ENCODE assay signal across 7 cellular contexts in genomic region chr7:44977304-44977858, GRCh38. TPM values are rescaled to one million over a fixed set of nuclear protein-coding genes. Genes with fewer than 3 reads are reported as not detected.
DNase-seq lines count a peak whose midpoint lies in the region; ATAC-seq, FAIRE-seq and TF ChIP-seq lines count a peak whose summit lies in the region.

No MANE protein-coding gene starts in this region.

- H3K27ac ChIP-seq in kidney (ENCODE audit: low read depth in 2 of 2, low read length in 2 of 2) (no peak overlapping the region), suprapubic skin (peak overlapping the region; percentile 9), ovary (no peak overlapping the region)

- intact Hi-C loops in activated CD8-positive, alpha-beta T cell treated with anti-CD3 and anti-CD28 coated beads for 36 hours (cut with micrococcal nuclease) = no loop called here
- intact Hi-C loops in kidney (cut with DNase I) = no loop called here
- intact Hi-C loops in ovary (cut with DNase I) = loop anchor here in 1 of 4 donors (5.0 kb wide), 1 partner anchor 85 kb away; no protein-coding TSS in a partner anchor

- H3K27me3 Mint-ChIP-seq in activated CD8-positive, alpha-beta T cell treated with anti-CD3 and anti-CD28 coated beads for 36 hours = no peaks in the 10 kb centered on the region

- H3K36me3 ChIP-seq in kidney (ENCODE audit: control insufficient read depth in 1 of 2, insufficient read depth in 2 of 2, low read length in 2 of 2) (peaks cover 0 to 8% of the 10 kb centered on the region in 2 donors), suprapubic skin (peaks cover 8% of the 10 kb centered on the region), ovary (no peaks in the 10 kb centered on the region)

- H3K4me1 ChIP-seq in kidney (ENCODE audit: control insufficient read depth in 1 of 2, insufficient read depth in 1 of 2, low read depth in 1 of 2, low read length in 2 of 2) = peaks cover 0 to 5% of the 10 kb centered on the region in 2 donors
- peaks cover 35% of the 10 kb centered on the region for H3K4me1 ChIP-seq in suprapubic skin
- H3K4me1 ChIP-seq in ovary (ENCODE audit: insufficient read depth) = no peaks in the 10 kb centered on the region

- TF ChIP-seq EP300 in suprapubic skin (IDR thresholded peaks at IDR 0.05) (no peak), ovary (IDR thresholded peaks at IDR 0.05) (no peak)

- H3K9me3 Mint-ChIP-seq in activated CD8-positive, alpha-beta T cell treated with anti-CD3 and anti-CD28 coated beads for 36 hours = no peaks in the 10 kb centered on the region

- POLR2A ChIA-PET in activated CD8-positive, alpha-beta T cell treated with anti-CD3 and anti-CD28 coated beads for 36 hours (lab: Charles Lee) = interaction anchor here (1.4 to 16.8 kb wide), 7 partner anchors 8 to 134 kb away, joined by 3 to 328 read pairs (median 8); partner anchors contain the start of genes CCM2 and TBRG4

- H3K4me3 Mint-ChIP-seq in activated CD8-positive, alpha-beta T cell treated with anti-CD3 and anti-CD28 coated beads for 36 hours = peak overlapping the region; percentile 100

- TF ChIP-seq POLR2A in suprapubic skin (IDR thresholded peaks at IDR 0.05) (no peak), ovary (IDR thresholded peaks at IDR 0.05) (no peak)

- no peak overlapping the region for H3K9ac ChIP-seq in kidney (ENCODE audit: low read length in 2 of 2)

- H3K36me3 Mint-ChIP-seq in activated CD8-positive, alpha-beta T cell treated with anti-CD3 and anti-CD28 coated beads for 36 hours (ENCODE audit: low read depth) = peaks cover 81% of the 10 kb centered on the region

- H3K27ac Mint-ChIP-seq in activated CD8-positive, alpha-beta T cell treated with anti-CD3 and anti-CD28 coated beads for 36 hours = peak overlapping the region; percentile 100

- TF ChIP-seq CTCF in activated CD8-positive, alpha-beta T cell treated with anti-CD3 and anti-CD28 coated beads for 36 hours (IDR thresholded peaks at IDR 0.05) = no peak
- TF ChIP-seq CTCF in kidney (IDR thresholded peaks at IDR 0.05; ENCODE audit: borderline replicate concordance, extremely low read depth, insufficient read depth) = no peak
- TF ChIP-seq CTCF in suprapubic skin (IDR thresholded peaks at IDR 0.05) = no peak
- no peak for TF ChIP-seq CTCF in ovary (IDR thresholded peaks at IDR 0.05)

- H3K4me3 ChIP-seq in kidney (ENCODE audit: low read length in 2 of 2) = no peak overlapping the region
- peak overlapping the region; percentile 22 for H3K4me3 ChIP-seq in suprapubic skin
- H3K4me3 ChIP-seq in ovary = no peak overlapping the region

- no peak for FAIRE-seq in kidney (lab: Jason Lieb, UNC)

- ATAC-seq in activated CD8-positive, alpha-beta T cell treated with anti-CD3 and anti-CD28 coated beads for 36 hours = peak; percentile 46
- no peak for ATAC-seq in GM19035 (IDR thresholded peaks at IDR 0.05; ENCODE audit: unreplicated experiment)

- peak; percentile 34 for DNase-seq in KG1 (lab: John Stamatoyannopoulos, UW)
- DNase-seq in activated CD8-positive, alpha-beta T cell treated with anti-CD3 and anti-CD28 coated beads for 36 hours = peak; percentile 93
- DNase-seq in kidney = peak; percentile 76
- DNase-seq in suprapubic skin (ENCODE audit: low spot score in 2 of 2) = peak in 1 of 2 donors; percentile 60
- no peak for DNase-seq in foreskin melanocyte
- no peak for DNase-seq in ovary

- H3K9me3 ChIP-seq in kidney (ENCODE audit: control insufficient read depth in 1 of 2, low read length in 2 of 2) (no peaks in the 10 kb centered on the region), suprapubic skin (no peaks in the 10 kb centered on the region), ovary (no peaks in the 10 kb centered on the region)

- CTCF ChIA-PET in activated CD8-positive, alpha-beta T cell treated with anti-CD3 and anti-CD28 coated beads for 36 hours (lab: Charles Lee) = interaction anchor here (1.0 to 7.1 kb wide), 2 partner anchors 48 to 159 kb away, joined by 3 to 42 read pairs; no protein-coding TSS in a partner anchor

- peaks cover 52% of the 10 kb centered on the region for H3K4me1 Mint-ChIP-seq in activated CD8-positive, alpha-beta T cell treated with anti-CD3 and anti-CD28 coated beads for 36 hours (ENCODE audit: low read depth)

- 34% methylated on average over 7 of the region's 7 CpGs for WGBS in suprapubic skin
- 64 to 75% (median 73%) methylated on average over 7 of the region's 7 CpGs for WGBS in ovary, 3 donors

- no peaks in the 10 kb centered on the region for H3K27me3 ChIP-seq in suprapubic skin
- no peaks in the 10 kb centered on the region for H3K27me3 ChIP-seq in ovary

RNA-seq across cellular contexts. Expression of gene MYO1G, which starts 1.4 kb away (rescaled TPM):
- total RNA-seq in activated CD8-positive, alpha-beta T cell treated with anti-CD3 and anti-CD28 coated beads for 36 hours = 100 to 1,000 TPM; 399 to 403 TPM
- total RNA-seq in kidney = 14.3 TPM
- polyA plus RNA-seq in kidney (ENCODE audit: insufficient read depth, low read depth, low replicate concordance) = 0.60 TPM
- total RNA-seq in suprapubic skin = 1 to 10 TPM in 3 of 4 donors, under 1 TPM in 1; 0.68 to 4.5 (median 1.6) TPM
- 1 to 10 TPM in 4 of 7 donors, under 1 TPM in 3; 0.48 to 2.4 (median 1.0) TPM for total RNA-seq in ovary
- polyA plus RNA-seq in ovary = 1 to 10 TPM in 1 of 2 donors, under 1 TPM in 1; 0.64 to 1.1 TPM

RNA-seq across cellular contexts. Expression of gene CCM2, which starts 22.6 kb away (rescaled TPM):
- total RNA-seq in activated CD8-positive, alpha-beta T cell treated with anti-CD3 and anti-CD28 coated beads for 36 hours = 10 to 100 TPM; 72.3 to 77.5 TPM
- total RNA-seq in kidney (35.0 TPM), suprapubic skin (10 to 100 TPM; 34.3 to 42.3 (median 35.9) TPM), ovary (10 to 100 TPM; 16.2 to 34.6 (median 23.5) TPM)
- polyA plus RNA-seq in kidney (ENCODE audit: insufficient read depth, low read depth, low replicate concordance) (37.8 TPM), ovary (10 to 100 TPM; 21.2 to 23.1 TPM)

Comparison
In these comparisons a context has a peak if more than half of its experiments do, and no peak if none do; other contexts are left out.
1. DNase-seq: peak in KG1 (single experiment), activated CD8-positive, alpha-beta T cell treated with anti-CD3 and anti-CD28 coated beads for 36 hours (single experiment) and kidney (single experiment); none in foreskin melanocyte (single experiment) and ovary (0 of 5).
2. RNA of gene MYO1G, which starts 1.4 kb away (total RNA-seq): 399 to 403 TPM in activated CD8-positive, alpha-beta T cell treated with anti-CD3 and anti-CD28 coated beads for 36 hours; 14.3 TPM in kidney (single experiment), 0.68 to 4.5 TPM in suprapubic skin and 0.48 to 2.4 TPM in ovary; every median in the first group is over 10 times any median in the second.